Comparison of ENCODE assay signal across 2 cellular contexts in the genomic region with DNA sequence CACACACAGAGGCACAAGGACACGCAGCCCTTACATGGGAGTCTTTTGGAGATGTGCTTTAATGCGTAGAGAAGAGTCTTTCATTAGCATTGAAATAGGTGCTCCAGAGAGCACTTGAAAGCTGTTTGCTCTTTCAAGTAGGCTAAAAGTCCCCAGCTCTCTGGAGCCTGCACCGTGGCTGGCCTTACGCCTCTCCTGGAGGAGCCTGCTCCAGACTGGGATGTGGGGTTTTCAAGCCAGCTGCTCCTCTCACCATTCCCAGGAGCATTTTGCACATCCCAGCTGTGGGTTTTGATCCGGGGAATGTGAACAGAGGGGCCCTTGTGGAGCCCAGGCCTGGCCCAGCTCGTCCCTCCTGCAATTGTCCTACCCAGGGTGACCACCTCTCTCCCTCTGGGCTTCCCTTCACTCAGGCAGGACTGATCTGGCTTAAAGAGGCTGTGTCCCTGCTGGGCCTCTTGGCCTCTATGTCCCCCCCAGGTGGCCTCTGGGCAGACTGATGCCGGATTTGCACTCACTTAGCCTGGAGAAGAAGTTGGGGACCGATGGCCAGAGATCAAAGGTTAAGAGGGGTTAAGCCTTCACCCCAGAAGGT.
TF ChIP-seq lines count a peak whose summit lies in the region.

No MANE protein-coding gene starts in this region.

TF ChIP-seq in K562, 482 proteins besides CTCF, POLR2A, EP300 and RAD21:
- TF ChIP-seq, protein P1, sequence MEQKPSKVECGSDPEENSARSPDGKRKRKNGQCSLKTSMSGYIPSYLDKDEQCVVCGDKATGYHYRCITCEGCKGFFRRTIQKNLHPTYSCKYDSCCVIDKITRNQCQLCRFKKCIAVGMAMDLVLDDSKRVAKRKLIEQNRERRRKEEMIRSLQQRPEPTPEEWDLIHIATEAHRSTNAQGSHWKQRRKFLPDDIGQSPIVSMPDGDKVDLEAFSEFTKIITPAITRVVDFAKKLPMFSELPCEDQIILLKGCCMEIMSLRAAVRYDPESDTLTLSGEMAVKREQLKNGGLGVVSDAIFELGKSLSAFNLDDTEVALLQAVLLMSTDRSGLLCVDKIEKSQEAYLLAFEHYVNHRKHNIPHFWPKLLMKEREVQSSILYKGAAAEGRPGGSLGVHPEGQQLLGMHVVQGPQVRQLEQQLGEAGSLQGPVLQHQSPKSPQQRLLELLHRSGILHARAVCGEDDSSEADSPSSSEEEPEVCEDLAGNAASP (IDR thresholded peaks at IDR 0.05), result no peak
- no peak for TF ChIP-seq POLR2G (IDR thresholded peaks at IDR 0.05; ENCODE audit: low read depth, low read length)
- TF ChIP-seq PTBP1 (IDR thresholded peaks at IDR 0.05; ENCODE audit: low read depth, low read length), result no peak
- no peak for TF ChIP-seq RBM25 (IDR thresholded peaks at IDR 0.05; ENCODE audit: low read depth, low read length, severe bottlenecking)
- no peak for TF ChIP-seq NR1H2 (CRISPR knock-in tag; IDR thresholded peaks at IDR 0.05)
- TF ChIP-seq ZNF77 (CRISPR knock-in tag; IDR thresholded peaks at IDR 0.05), result no peak
- no peak for TF ChIP-seq IFI16 (CRISPR knock-in tag; IDR thresholded peaks at IDR 0.05)
- no peak for TF ChIP-seq OTX1 (CRISPR knock-in tag; IDR thresholded peaks at IDR 0.05)
- no peak for TF ChIP-seq PML (IDR thresholded peaks at IDR 0.05; ENCODE audit: low read length)
- TF ChIP-seq, protein P2, sequence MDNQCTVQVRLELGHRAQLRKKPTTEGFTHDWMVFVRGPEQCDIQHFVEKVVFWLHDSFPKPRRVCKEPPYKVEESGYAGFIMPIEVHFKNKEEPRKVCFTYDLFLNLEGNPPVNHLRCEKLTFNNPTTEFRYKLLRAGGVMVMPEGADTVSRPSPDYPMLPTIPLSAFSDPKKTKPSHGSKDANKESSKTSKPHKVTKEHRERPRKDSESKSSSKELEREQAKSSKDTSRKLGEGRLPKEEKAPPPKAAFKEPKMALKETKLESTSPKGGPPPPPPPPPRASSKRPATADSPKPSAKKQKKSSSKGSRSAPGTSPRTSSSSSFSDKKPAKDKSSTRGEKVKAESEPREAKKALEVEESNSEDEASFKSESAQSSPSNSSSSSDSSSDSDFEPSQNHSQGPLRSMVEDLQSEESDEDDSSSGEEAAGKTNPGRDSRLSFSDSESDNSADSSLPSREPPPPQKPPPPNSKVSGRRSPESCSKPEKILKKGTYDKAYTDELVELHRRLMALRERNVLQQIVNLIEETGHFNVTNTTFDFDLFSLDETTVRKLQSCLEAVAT (IDR thresholded peaks at IDR 0.05), result no peak
- TF ChIP-seq, protein P3, sequence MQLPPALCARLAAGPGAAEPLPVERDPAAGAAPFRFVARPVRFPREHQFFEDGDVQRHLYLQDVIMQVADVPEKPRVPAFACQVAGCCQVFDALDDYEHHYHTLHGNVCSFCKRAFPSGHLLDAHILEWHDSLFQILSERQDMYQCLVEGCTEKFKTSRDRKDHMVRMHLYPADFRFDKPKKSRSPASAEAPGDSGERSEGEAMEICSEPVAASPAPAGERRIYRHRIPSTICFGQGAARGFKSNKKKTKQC (CRISPR knock-in tag; IDR thresholded peaks at IDR 0.05), result no peak
- no peak for TF ChIP-seq ZNF324 (CRISPR knock-in tag; IDR thresholded peaks at IDR 0.05)
- TF ChIP-seq NELFE (IDR thresholded peaks at IDR 0.05; ENCODE audit: insufficient read depth, insufficient read length), result no peak
- TF ChIP-seq ZFPM2 (CRISPR knock-in tag; IDR thresholded peaks at IDR 0.05), result no peak
- TF ChIP-seq, protein P4, sequence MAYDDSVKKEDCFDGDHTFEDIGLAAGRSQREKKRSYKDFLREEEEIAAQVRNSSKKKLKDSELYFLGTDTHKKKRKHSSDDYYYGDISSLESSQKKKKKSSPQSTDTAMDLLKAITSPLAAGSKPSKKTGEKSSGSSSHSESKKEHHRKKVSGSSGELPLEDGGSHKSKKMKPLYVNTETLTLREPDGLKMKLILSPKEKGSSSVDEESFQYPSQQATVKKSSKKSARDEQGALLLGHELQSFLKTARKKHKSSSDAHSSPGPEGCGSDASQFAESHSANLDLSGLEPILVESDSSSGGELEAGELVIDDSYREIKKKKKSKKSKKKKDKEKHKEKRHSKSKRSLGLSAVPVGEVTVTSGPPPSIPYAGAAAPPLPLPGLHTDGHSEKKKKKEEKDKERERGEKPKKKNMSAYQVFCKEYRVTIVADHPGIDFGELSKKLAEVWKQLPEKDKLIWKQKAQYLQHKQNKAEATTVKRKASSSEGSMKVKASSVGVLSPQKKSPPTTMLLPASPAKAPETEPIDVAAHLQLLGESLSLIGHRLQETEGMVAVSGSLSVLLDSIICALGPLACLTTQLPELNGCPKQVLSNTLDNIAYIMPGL (CRISPR knock-in tag; IDR thresholded peaks at IDR 0.05), result no peak
- TF ChIP-seq ZNF140 (CRISPR knock-in tag; IDR thresholded peaks at IDR 0.05), result no peak

TF ChIP-seq in SK-N-SH treated with all-trans-retinoic acid at 6 μM for 48 hours, 23 proteins besides CTCF, POLR2A, EP300 and RAD21:
- TF ChIP-seq ZFP30 (CRISPR knock-in tag; IDR thresholded peaks at IDR 0.05), result no peak
- TF ChIP-seq, protein P5, sequence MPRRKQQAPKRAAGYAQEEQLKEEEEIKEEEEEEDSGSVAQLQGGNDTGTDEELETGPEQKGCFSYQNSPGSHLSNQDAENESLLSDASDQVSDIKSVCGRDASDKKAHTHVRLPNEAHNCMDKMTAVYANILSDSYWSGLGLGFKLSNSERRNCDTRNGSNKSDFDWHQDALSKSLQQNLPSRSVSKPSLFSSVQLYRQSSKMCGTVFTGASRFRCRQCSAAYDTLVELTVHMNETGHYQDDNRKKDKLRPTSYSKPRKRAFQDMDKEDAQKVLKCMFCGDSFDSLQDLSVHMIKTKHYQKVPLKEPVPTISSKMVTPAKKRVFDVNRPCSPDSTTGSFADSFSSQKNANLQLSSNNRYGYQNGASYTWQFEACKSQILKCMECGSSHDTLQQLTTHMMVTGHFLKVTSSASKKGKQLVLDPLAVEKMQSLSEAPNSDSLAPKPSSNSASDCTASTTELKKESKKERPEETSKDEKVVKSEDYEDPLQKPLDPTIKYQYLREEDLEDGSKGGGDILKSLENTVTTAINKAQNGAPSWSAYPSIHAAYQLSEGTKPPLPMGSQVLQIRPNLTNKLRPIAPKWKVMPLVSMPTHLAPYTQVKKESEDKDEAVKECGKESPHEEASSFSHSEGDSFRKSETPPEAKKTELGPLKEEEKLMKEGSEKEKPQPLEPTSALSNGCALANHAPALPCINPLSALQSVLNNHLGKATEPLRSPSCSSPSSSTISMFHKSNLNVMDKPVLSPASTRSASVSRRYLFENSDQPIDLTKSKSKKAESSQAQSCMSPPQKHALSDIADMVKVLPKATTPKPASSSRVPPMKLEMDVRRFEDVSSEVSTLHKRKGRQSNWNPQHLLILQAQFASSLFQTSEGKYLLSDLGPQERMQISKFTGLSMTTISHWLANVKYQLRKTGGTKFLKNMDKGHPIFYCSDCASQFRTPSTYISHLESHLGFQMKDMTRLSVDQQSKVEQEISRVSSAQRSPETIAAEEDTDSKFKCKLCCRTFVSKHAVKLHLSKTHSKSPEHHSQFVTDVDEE (CRISPR knock-in tag; IDR thresholded peaks at IDR 0.05), result no peak
- no peak for TF ChIP-seq ISL1 (CRISPR knock-in tag; IDR thresholded peaks at IDR 0.05)
- TF ChIP-seq, protein P6, sequence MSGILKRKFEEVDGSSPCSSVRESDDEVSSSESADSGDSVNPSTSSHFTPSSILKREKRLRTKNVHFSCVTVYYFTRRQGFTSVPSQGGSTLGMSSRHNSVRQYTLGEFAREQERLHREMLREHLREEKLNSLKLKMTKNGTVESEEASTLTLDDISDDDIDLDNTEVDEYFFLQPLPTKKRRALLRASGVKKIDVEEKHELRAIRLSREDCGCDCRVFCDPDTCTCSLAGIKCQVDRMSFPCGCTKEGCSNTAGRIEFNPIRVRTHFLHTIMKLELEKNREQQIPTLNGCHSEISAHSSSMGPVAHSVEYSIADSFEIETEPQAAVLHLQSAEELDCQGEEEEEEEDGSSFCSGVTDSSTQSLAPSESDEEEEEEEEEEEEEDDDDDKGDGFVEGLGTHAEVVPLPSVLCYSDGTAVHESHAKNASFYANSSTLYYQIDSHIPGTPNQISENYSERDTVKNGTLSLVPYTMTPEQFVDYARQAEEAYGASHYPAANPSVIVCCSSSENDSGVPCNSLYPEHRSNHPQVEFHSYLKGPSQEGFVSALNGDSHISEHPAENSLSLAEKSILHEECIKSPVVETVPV (CRISPR knock-in tag; IDR thresholded peaks at IDR 0.05), result no peak
- TF ChIP-seq, protein P7, sequence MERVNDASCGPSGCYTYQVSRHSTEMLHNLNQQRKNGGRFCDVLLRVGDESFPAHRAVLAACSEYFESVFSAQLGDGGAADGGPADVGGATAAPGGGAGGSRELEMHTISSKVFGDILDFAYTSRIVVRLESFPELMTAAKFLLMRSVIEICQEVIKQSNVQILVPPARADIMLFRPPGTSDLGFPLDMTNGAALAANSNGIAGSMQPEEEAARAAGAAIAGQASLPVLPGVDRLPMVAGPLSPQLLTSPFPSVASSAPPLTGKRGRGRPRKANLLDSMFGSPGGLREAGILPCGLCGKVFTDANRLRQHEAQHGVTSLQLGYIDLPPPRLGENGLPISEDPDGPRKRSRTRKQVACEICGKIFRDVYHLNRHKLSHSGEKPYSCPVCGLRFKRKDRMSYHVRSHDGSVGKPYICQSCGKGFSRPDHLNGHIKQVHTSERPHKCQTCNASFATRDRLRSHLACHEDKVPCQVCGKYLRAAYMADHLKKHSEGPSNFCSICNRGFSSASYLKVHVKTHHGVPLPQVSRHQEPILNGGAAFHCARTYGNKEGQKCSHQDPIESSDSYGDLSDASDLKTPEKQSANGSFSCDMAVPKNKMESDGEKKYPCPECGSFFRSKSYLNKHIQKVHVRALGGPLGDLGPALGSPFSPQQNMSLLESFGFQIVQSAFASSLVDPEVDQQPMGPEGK (CRISPR knock-in tag; IDR thresholded peaks at IDR 0.05; ENCODE audit: borderline replicate concordance), result no peak
- TF ChIP-seq, protein P8, sequence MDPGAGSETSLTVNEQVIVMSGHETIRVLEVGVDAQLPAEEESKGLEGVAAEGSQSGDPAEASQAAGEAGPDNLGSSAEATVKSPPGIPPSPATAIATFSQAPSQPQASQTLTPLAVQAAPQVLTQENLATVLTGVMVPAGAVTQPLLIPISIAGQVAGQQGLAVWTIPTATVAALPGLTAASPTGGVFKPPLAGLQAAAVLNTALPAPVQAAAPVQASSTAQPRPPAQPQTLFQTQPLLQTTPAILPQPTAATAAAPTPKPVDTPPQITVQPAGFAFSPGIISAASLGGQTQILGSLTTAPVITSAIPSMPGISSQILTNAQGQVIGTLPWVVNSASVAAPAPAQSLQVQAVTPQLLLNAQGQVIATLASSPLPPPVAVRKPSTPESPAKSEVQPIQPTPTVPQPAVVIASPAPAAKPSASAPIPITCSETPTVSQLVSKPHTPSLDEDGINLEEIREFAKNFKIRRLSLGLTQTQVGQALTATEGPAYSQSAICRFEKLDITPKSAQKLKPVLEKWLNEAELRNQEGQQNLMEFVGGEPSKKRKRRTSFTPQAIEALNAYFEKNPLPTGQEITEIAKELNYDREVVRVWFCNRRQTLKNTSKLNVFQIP (CRISPR knock-in tag; IDR thresholded peaks at IDR 0.05; ENCODE audit: borderline replicate concordance, low read depth), result no peak
- TF ChIP-seq, protein P9, sequence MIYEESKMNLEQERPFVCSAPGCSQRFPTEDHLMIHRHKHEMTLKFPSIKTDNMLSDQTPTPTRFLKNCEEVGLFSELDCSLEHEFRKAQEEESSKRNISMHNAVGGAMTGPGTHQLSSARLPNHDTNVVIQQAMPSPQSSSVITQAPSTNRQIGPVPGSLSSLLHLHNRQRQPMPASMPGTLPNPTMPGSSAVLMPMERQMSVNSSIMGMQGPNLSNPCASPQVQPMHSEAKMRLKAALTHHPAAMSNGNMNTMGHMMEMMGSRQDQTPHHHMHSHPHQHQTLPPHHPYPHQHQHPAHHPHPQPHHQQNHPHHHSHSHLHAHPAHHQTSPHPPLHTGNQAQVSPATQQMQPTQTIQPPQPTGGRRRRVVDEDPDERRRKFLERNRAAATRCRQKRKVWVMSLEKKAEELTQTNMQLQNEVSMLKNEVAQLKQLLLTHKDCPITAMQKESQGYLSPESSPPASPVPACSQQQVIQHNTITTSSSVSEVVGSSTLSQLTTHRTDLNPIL (CRISPR knock-in tag; IDR thresholded peaks at IDR 0.05; ENCODE audit: low read depth), result no peak
- no peak for TF ChIP-seq ZC3H10 (CRISPR knock-in tag; IDR thresholded peaks at IDR 0.05)
- no peak for TF ChIP-seq ARNTL (CRISPR knock-in tag; IDR thresholded peaks at IDR 0.05; ENCODE audit: borderline replicate concordance, low read depth)
- TF ChIP-seq OSR1 (CRISPR knock-in tag; IDR thresholded peaks at IDR 0.05), result no peak
- no peak for TF ChIP-seq GLIS3 (CRISPR knock-in tag; IDR thresholded peaks at IDR 0.05)
- TF ChIP-seq ZNF8 (CRISPR knock-in tag; IDR thresholded peaks at IDR 0.05), result no peak
- no peak for TF ChIP-seq ZFP3 (CRISPR knock-in tag; IDR thresholded peaks at IDR 0.05)
- no peak for TF ChIP-seq TOX (CRISPR knock-in tag; IDR thresholded peaks at IDR 0.05; ENCODE audit: borderline replicate concordance)
- no peak for TF ChIP-seq SNAI2 (CRISPR knock-in tag; IDR thresholded peaks at IDR 0.05)
- no peak for TF ChIP-seq ESRRG (CRISPR knock-in tag; IDR thresholded peaks at IDR 0.05)
- no peak for TF ChIP-seq ZNF70 (CRISPR knock-in tag; IDR thresholded peaks at IDR 0.05)
- no peak for TF ChIP-seq RARB (CRISPR knock-in tag; IDR thresholded peaks at IDR 0.05)
